Comparison of ENCODE assay signal across 8 cellular contexts in the genomic region with DNA sequence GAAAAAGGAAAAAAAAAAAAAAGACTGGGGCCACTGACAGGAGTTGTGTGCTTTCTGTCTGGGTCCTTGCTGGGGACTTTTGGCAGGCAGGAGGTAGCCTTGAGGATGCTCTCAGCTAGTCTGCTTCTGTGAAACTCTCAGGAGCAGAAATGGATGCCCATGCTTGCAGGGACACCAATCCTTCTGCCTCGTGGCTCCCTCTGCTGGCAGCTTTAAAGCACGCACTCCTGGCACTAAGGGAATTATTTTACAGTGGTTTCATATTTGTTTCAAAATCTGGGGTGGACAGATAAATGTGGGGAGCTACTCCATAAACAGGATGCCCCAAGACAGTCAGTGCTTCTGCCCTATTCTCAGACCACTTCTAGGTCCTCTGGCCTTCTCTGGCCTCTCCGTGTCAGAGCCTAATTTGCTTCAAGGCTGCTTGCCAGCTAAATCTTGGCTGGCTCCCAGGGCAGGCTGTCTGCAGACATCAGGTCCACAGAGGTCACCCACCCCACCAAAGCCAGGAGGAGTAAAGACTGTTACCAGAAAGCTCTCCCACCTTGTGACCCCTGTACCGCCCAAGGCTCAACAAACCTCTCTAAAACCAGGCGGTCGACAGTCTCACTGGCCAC. TPM values are rescaled to one million over a fixed set of nuclear protein-coding genes. Genes with fewer than 3 reads are reported as not detected.
DNase-seq lines count a peak whose midpoint lies in the region; ATAC-seq and TF ChIP-seq lines count a peak whose summit lies in the region.

No MANE protein-coding gene starts in this region.

- DNase-seq in AG09319 (ENCODE audit: extremely low read depth, low read depth) = peak; percentile 61
- DNase-seq in GOT3 (lab: John Stamatoyannopoulos, UW) = peak; percentile 14
- DNase-seq in NCI-H748 treated with DMSO at 0.1 percent for 48 hours (lab: John Stamatoyannopoulos, UW) = peak; percentile 9
- peak; percentile 79 to 80 for DNase-seq in activated CD4-positive, alpha-beta T cell treated with anti-CD3 and anti-CD28 coated beads, Interleukin-2, amount 50 U/mL, for 4 hours
- DNase-seq in dermis blood vessel endothelial cell = peak; percentile 91
- DNase-seq in lower lobe of right lung = peak; percentile 84
- peak; percentile 61 to 66 (median 63) for DNase-seq in stimulated activated CD4-positive, alpha-beta T cell treated with anti-CD3 and anti-CD28 coated beads, TNF-alpha, amount 100 ng/mL, for 48 hours (ENCODE audit: low read depth in 3 of 3)

- no peaks in the 10 kb centered on the region for H3K36me3 ChIP-seq in lower lobe of right lung

- ATAC-seq in lower lobe of right lung = peak; percentile 87 to 89
- ATAC-seq in GM18867 (IDR thresholded peaks at IDR 0.05; ENCODE audit: unreplicated experiment) = no peak

- H3K27ac ChIP-seq in lower lobe of right lung = peak overlapping the region; percentile 48

- intact Hi-C loops in lower lobe of right lung (cut with DNase I) = no loop called here

- peak; percentile 87 for TF ChIP-seq CTCF in AG09319 (IDR thresholded peaks at IDR 0.05; ENCODE audit: low read depth, low read length)
- peak; percentile 90 for TF ChIP-seq CTCF in lower lobe of right lung (IDR thresholded peaks at IDR 0.05)

- no peak overlapping the region for H3K4me3 ChIP-seq in lower lobe of right lung

- H3K4me1 ChIP-seq in lower lobe of right lung = peaks cover 10% of the 10 kb centered on the region

- no peaks in the 10 kb centered on the region for H3K9me3 ChIP-seq in lower lobe of right lung

- no peaks in the 10 kb centered on the region for H3K27me3 ChIP-seq in lower lobe of right lung (ENCODE audit: low read depth)

RNA-seq across cellular contexts. Expression of gene TRAIP, which starts 17.1 kb away (rescaled TPM):
- total RNA-seq in dermis blood vessel endothelial cell = 2.0 and 3.9 TPM in 2 replicates
- total RNA-seq in lower lobe of right lung = 3.0 TPM

RNA-seq across cellular contexts. Expression of gene UBA7, which starts 25.5 kb away (rescaled TPM):
- total RNA-seq in dermis blood vessel endothelial cell (44.2 and 58.5 TPM in 2 replicates), lower lobe of right lung (128 TPM)

RNA-seq across cellular contexts. Expression of gene CAMKV, which starts 30.4 kb away (rescaled TPM):
- total RNA-seq in dermis blood vessel endothelial cell (not detected in 2 replicates), lower lobe of right lung (not detected)

RNA-seq across cellular contexts. Expression of gene INKA1, which starts 36.2 kb away (rescaled TPM):
- 14.0 and 28.8 TPM in 2 replicates for total RNA-seq in dermis blood vessel endothelial cell
- total RNA-seq in lower lobe of right lung = 5.3 TPM

RNA-seq across cellular contexts. Expression of gene CDHR4, which starts 39.6 kb away (rescaled TPM):
- total RNA-seq in dermis blood vessel endothelial cell = not detected in 2 replicates
- 9.6 TPM for total RNA-seq in lower lobe of right lung

Comparison
In these comparisons a context has a peak if more than half of its experiments do, and no peak if none do; other contexts are left out.
1. DNase-seq: peak in every context shown above with its lines; median percentile 91 in dermis blood vessel endothelial cell; 84 in lower lobe of right lung; 80 in activated CD4-positive, alpha-beta T cell treated with anti-CD3 and anti-CD28 coated beads, Interleukin-2, amount 50 U/mL, for 4 hours; 63 in stimulated activated CD4-positive, alpha-beta T cell treated with anti-CD3 and anti-CD28 coated beads, TNF-alpha, amount 100 ng/mL, for 48 hours; 61 in AG09319; 14 in GOT3; 9 in NCI-H748 treated with DMSO at 0.1 percent for 48 hours.